In genomic region chr13:52118595-52118994, GRCh38 we compare ENCODE assay signal across 24 cellular contexts. TPM values are rescaled to one million over a fixed set of nuclear protein-coding genes. Genes with fewer than 3 reads are reported as not detected.
"Had no signal": no experiment of that assay in that cellular context is flagged by ENCODE, and none has a peak within 500 bp of the region (broad histone marks: within the 10 kb centered on the region; RNA-seq: fewer than 3 reads in every experiment).

No MANE protein-coding gene starts in this region.

- H3K27me3 ChIP-seq: breast epithelium, colonic mucosa, dorsolateral prefrontal cortex, esophagus squamous epithelium, gastrocnemius medialis, tibial artery had no signal

- ATAC-seq: activated T-cell treated with anti-CD3 and anti-CD28 coated beads, Interleukin-2, amount 50 U/mL, for 4 hours; gastrocnemius medialis; left ventricle myocardium superior; natural killer cell had no signal

- DNase-seq: activated CD4-positive, alpha-beta T cell treated with anti-CD3 and anti-CD28 coated beads for 1 hour; activated CD4-positive, alpha-beta T cell treated with anti-CD3 and anti-CD28 coated beads, Interleukin-2, amount 50 U/mL, for 4 hours; activated CD8-positive, alpha-beta memory T cell treated with anti-CD3 and anti-CD28 coated beads for 24 hours; activated CD8-positive, alpha-beta memory T cell treated with anti-CD3 and anti-CD28 coated beads, Interleukin-2, amount 50 U/mL, for 48 hours; activated naive CD4-positive, alpha-beta T cell; activated naive CD8-positive, alpha-beta T cell treated with anti-CD3 and anti-CD28 coated beads, Interleukin-2, amount 10 ng/mL, durations not matched to agents 7 days and 5 days; activated T-cell treated with anti-CD3 and anti-CD28 coated beads, Interleukin-2, amount 50 U/mL, for 4 hours; amniotic stem cell; colonic mucosa; dorsolateral prefrontal cortex; esophagus squamous epithelium; gastrocnemius medialis; head of caudate nucleus; hypothalamus; left ventricle myocardium superior; mammary epithelial cell; midbrain; natural killer cell; stimulated activated CD4-positive, alpha-beta T cell treated with anti-CD3 and anti-CD28 coated beads, Interleukin-1b, Interleukin-23, amount 100 ng/mL, for 48 hours; substantia nigra; tibial artery had no signal

- H3K36me3 ChIP-seq: breast epithelium, colonic mucosa, esophagus squamous epithelium, gastrocnemius medialis, tibial artery had no signal

- H3K4me1 ChIP-seq: breast epithelium, colonic mucosa, esophagus squamous epithelium, gastrocnemius medialis, tibial artery had no signal

- H3K9me3 ChIP-seq: breast epithelium, colonic mucosa, esophagus squamous epithelium, gastrocnemius medialis, tibial artery had no signal

- H3K27ac ChIP-seq: breast epithelium, colonic mucosa, dorsolateral prefrontal cortex, esophagus squamous epithelium, gastrocnemius medialis, tibial artery, VCaP had no signal

- H3K4me3 ChIP-seq: breast epithelium, colonic mucosa, dorsolateral prefrontal cortex, esophagus squamous epithelium, gastrocnemius medialis, tibial artery had no signal

RNA-seq across cellular contexts. Expression of gene NEK5, which starts 10.3 kb away (rescaled TPM):
- total RNA-seq: activated naive CD8-positive, alpha-beta T cell treated with anti-CD3 and anti-CD28 coated beads, Interleukin-2, amount 10 ng/mL, durations not matched to agents 7 days and 5 days; activated T-helper 2 cell treated with anti-CD3 and anti-CD28 coated beads, Interferon-gamma antibody, Interleukin-2, Interleukin-4, amounts not matched to agents 10 μg/mL and 5 μg/mL and 100 μg/mL, durations not matched to agents 14 hours and 24 hours and 36 hours had no signal
